25 cellular contexts compared by ENCODE assay signal in the genomic region with DNA sequence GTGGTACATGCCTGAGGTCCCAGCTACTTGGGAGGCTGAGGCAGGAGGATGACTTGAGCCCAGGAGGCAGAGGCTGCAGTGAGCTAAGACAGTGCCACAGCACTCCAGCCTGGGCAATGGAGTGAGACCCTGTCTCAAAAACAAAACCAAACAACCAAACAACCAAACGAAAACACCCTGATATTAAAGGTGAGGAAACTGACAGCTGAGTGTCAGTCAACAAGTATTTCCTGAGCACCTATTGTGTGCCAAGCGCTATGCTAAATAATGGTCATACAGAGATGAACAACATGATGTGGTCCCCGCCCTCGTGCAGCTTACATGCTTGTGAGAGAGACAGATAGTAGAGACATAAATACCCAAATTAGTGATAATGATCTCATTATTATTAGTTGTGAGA. TPM values are rescaled to one million over a fixed set of nuclear protein-coding genes. Genes with fewer than 3 reads are reported as not detected.
"Had no signal": no experiment of that assay in that cellular context is flagged by ENCODE, and none has a peak within 500 bp of the region (broad histone marks: within the 10 kb centered on the region; RNA-seq: fewer than 3 reads in every experiment).

No MANE protein-coding gene starts in this region.

- H3K9me3 ChIP-seq: SJSA1 had no signal

- H3K4me3 ChIP-seq: SJSA1, SK-N-MC had no signal

- H3K36me3 ChIP-seq: SJSA1 had no signal

- DNase-seq: KBM-7, MV-4-11, NCI-H1048, NCI-H1105 treated with DMSO at 0.1 percent for 48 hours, NCI-H1417 treated with DMSO at 0.1 percent for 48 hours, NCI-H146, NCI-H1694 treated with DMSO at 0.1 percent for 48 hours, NCI-H1930, NCI-H2081, NCI-H2107, NCI-H2227 treated with DMSO at 0.1 percent for 48 hours, NCI-H524, NCI-H526 treated with DMSO at 0.1 percent for 48 hours, NCI-H748 treated with DMSO at 0.1 percent for 48 hours, Right ventricle myocardium superior, RPMI8226, SIG-M5 had no signal

- H3K4me1 ChIP-seq: SJSA1 had no signal

- FAIRE-seq: RCC 7860 had no signal

- H3K27me3 ChIP-seq: SJSA1 had no signal

- H3K27ac ChIP-seq: SJSA1, SK-N-MC had no signal

RNA-seq across cellular contexts. Expression of gene TULP1, which starts 1.9 kb away (rescaled TPM):
- total RNA-seq: HT1080, LHCN-M2, MCF 10A, NCI-H460, Right ventricle myocardium superior, SJSA1 had no signal
- polyA plus RNA-seq: IgD-negative memory B cell had no signal

RNA-seq across cellular contexts. Expression of gene TEAD3, which starts 17.7 kb away (rescaled TPM):
- polyA plus RNA-seq: IgD-negative memory B cell had no signal
